In genomic region chr4:88445252-88445651, GRCh38 we compare ENCODE assay signal across 31 cellular contexts.
"Had no signal": no experiment of that assay in that cellular context is flagged by ENCODE, and none has a peak within 500 bp of the region (broad histone marks: within the 10 kb centered on the region; RNA-seq: fewer than 3 reads in every experiment).

No MANE protein-coding gene starts in this region.

- ATAC-seq: activated CD4-positive, alpha-beta T cell treated with anti-CD3 and anti-CD28 coated beads for 36 hours; activated CD8-positive, alpha-beta memory T cell treated with anti-CD3 and anti-CD28 coated beads, Interleukin-2, amount 10 ng/mL, durations not matched to agents 7 days and 5 days; activated CD8-positive, alpha-beta T cell treated with anti-CD3 and anti-CD28 coated beads, Interleukin-2, amount 10 ng/mL, durations not matched to agents 7 days and 5 days; activated naive CD8-positive, alpha-beta T cell treated with anti-CD3 and anti-CD28 coated beads, Interleukin-2, amount 50 U/mL, for 24 hours; body of pancreas; T-cell had no signal

- H3K27me3 Mint-ChIP-seq: activated CD4-positive, alpha-beta memory T cell treated with anti-CD3 and anti-CD28 coated beads for 36 hours; activated CD4-positive, alpha-beta T cell treated with anti-CD3 and anti-CD28 coated beads for 36 hours; activated CD4-positive, alpha-beta T cell treated with anti-CD3 and anti-CD28 coated beads, Interleukin-2, amount 10 ng/mL, durations not matched to agents 24 days and 14 days; activated CD8-positive, alpha-beta memory T cell treated with anti-CD3 and anti-CD28 coated beads, Interleukin-2, amount 10 ng/mL, durations not matched to agents 7 days and 5 days; activated naive CD4-positive, alpha-beta T cell treated with anti-CD3 and anti-CD28 coated beads, Interleukin-2, amount 50 U/mL, for 24 hours; activated naive CD8-positive, alpha-beta T cell treated with anti-CD3 and anti-CD28 coated beads for 36 hours; activated naive CD8-positive, alpha-beta T cell treated with anti-CD3 and anti-CD28 coated beads, Interleukin-2, amount 50 U/mL, for 24 hours; T-cell had no signal

- H3K4me1 Mint-ChIP-seq: activated CD4-positive, alpha-beta T cell treated with anti-CD3 and anti-CD28 coated beads for 36 hours; activated naive CD4-positive, alpha-beta T cell treated with anti-CD3 and anti-CD28 coated beads, Interleukin-2, amount 50 U/mL, for 24 hours; activated naive CD8-positive, alpha-beta T cell treated with anti-CD3 and anti-CD28 coated beads, Interleukin-2, amount 50 U/mL, for 24 hours; T-cell had no signal

- H3K4me1 ChIP-seq: adrenal gland, body of pancreas, colonic mucosa, esophagus muscularis mucosa had no signal

- H3K36me3 ChIP-seq: adrenal gland, cardiac muscle cell, colonic mucosa had no signal

- H3K27me3 ChIP-seq: adrenal gland, body of pancreas, cardiac muscle cell, colonic mucosa, esophagus muscularis mucosa had no signal

- H3K9me3 ChIP-seq: adrenal gland, body of pancreas, colonic mucosa, esophagus muscularis mucosa had no signal

- H3K4me3 ChIP-seq: adrenal gland, body of pancreas, cardiac muscle cell, colonic mucosa, esophagus muscularis mucosa had no signal

- H3K4me3 Mint-ChIP-seq: activated CD4-positive, alpha-beta memory T cell treated with anti-CD3 and anti-CD28 coated beads for 36 hours; activated CD4-positive, alpha-beta T cell treated with anti-CD3 and anti-CD28 coated beads for 36 hours; activated CD4-positive, alpha-beta T cell treated with anti-CD3 and anti-CD28 coated beads, Interleukin-2, amount 10 ng/mL, durations not matched to agents 24 days and 14 days; activated CD8-positive, alpha-beta memory T cell treated with anti-CD3 and anti-CD28 coated beads, Interleukin-2, amount 10 ng/mL, durations not matched to agents 7 days and 5 days; activated CD8-positive, alpha-beta T cell treated with anti-CD3 and anti-CD28 coated beads, Interleukin-2, amount 10 ng/mL, durations not matched to agents 7 days and 5 days; activated naive CD4-positive, alpha-beta T cell treated with anti-CD3 and anti-CD28 coated beads for 36 hours; activated naive CD4-positive, alpha-beta T cell treated with anti-CD3 and anti-CD28 coated beads, Interleukin-2, amount 50 U/mL, for 24 hours; activated naive CD8-positive, alpha-beta T cell treated with anti-CD3 and anti-CD28 coated beads for 36 hours; activated naive CD8-positive, alpha-beta T cell treated with anti-CD3 and anti-CD28 coated beads, Interleukin-2, amount 50 U/mL, for 24 hours; activated T-helper 1 cell treated with anti-CD3 and anti-CD28 coated beads, Interleukin-12 subunit alpha, Interleukin-12 subunit beta, Interleukin-2, Interleukin-4 antibody, amounts not matched to agents 30 ng/mL and 10 ng/mL and 1 ng/mL, durations not matched to agents 14 hours and 24 hours and 36 hours; T-cell had no signal

- DNase-seq: activated CD4-positive, alpha-beta memory T cell treated with anti-CD3 and anti-CD28 coated beads for 36 hours; activated CD4-positive, alpha-beta T cell treated with anti-CD3 and anti-CD28 coated beads for 36 hours; activated CD4-positive, alpha-beta T cell treated with anti-CD3 and anti-CD28 coated beads, Interleukin-2, amount 10 ng/mL, durations not matched to agents 24 days and 14 days; activated CD4-positive, CD25-positive, alpha-beta regulatory T cell; activated CD4-positive, CD25-positive, alpha-beta regulatory T cell treated with anti-CD3 and anti-CD28 coated beads, Interleukin-2, amount 50 U/mL, for 72 hours; activated CD8-positive, alpha-beta memory T cell treated with anti-CD3 and anti-CD28 coated beads, Interleukin-2, amount 10 ng/mL, durations not matched to agents 7 days and 5 days; activated CD8-positive, alpha-beta memory T cell treated with anti-CD3 and anti-CD28 coated beads, Interleukin-2, amount 50 U/mL, for 4 hours; activated CD8-positive, alpha-beta T cell treated with anti-CD3 and anti-CD28 coated beads, Interleukin-2, amount 10 ng/mL, durations not matched to agents 7 days and 5 days; activated effector memory CD4-positive, alpha-beta T cell treated with anti-CD3 and anti-CD28 coated beads, Interleukin-2, amount 50 U/mL, for 16 hours; activated naive CD4-positive, alpha-beta T cell treated with anti-CD3 and anti-CD28 coated beads for 36 hours; activated naive CD8-positive, alpha-beta T cell treated with anti-CD3 and anti-CD28 coated beads for 36 hours; activated naive CD8-positive, alpha-beta T cell treated with anti-CD3 and anti-CD28 coated beads, Interleukin-2, amount 50 U/mL, for 24 hours; activated T-cell treated with anti-CD3 and anti-CD28 coated beads, Interleukin-2, amount 50 U/mL, for 1 hour; activated T-cell treated with anti-CD3 and anti-CD28 coated beads, Interleukin-2, amount 50 U/mL, for 48 hours; adrenal gland; amygdala; aorta; body of pancreas; central memory CD4-positive, alpha-beta T cell; cerebellar nuclear complex; colonic mucosa; effector CD8-positive, alpha-beta T cell; erythroblast; head of caudate nucleus; T-cell; T-helper 2 cell had no signal

- H3K9me3 Mint-ChIP-seq: activated CD4-positive, alpha-beta T cell treated with anti-CD3 and anti-CD28 coated beads, Interleukin-2, amount 10 ng/mL, durations not matched to agents 24 days and 14 days; activated naive CD4-positive, alpha-beta T cell treated with anti-CD3 and anti-CD28 coated beads, Interleukin-2, amount 50 U/mL, for 24 hours; activated naive CD8-positive, alpha-beta T cell treated with anti-CD3 and anti-CD28 coated beads, Interleukin-2, amount 50 U/mL, for 24 hours; T-cell had no signal

- H3K27ac Mint-ChIP-seq: activated CD4-positive, alpha-beta memory T cell treated with anti-CD3 and anti-CD28 coated beads for 36 hours; activated CD4-positive, alpha-beta T cell treated with anti-CD3 and anti-CD28 coated beads for 36 hours; activated CD4-positive, alpha-beta T cell treated with anti-CD3 and anti-CD28 coated beads, Interleukin-2, amount 10 ng/mL, durations not matched to agents 24 days and 14 days; activated CD8-positive, alpha-beta memory T cell treated with anti-CD3 and anti-CD28 coated beads, Interleukin-2, amount 10 ng/mL, durations not matched to agents 7 days and 5 days; activated CD8-positive, alpha-beta T cell treated with anti-CD3 and anti-CD28 coated beads, Interleukin-2, amount 10 ng/mL, durations not matched to agents 7 days and 5 days; activated naive CD4-positive, alpha-beta T cell treated with anti-CD3 and anti-CD28 coated beads for 36 hours; activated naive CD4-positive, alpha-beta T cell treated with anti-CD3 and anti-CD28 coated beads, Interleukin-2, amount 50 U/mL, for 24 hours; activated naive CD8-positive, alpha-beta T cell treated with anti-CD3 and anti-CD28 coated beads for 36 hours; activated naive CD8-positive, alpha-beta T cell treated with anti-CD3 and anti-CD28 coated beads, Interleukin-2, amount 50 U/mL, for 24 hours; activated T-helper 1 cell treated with anti-CD3 and anti-CD28 coated beads, Interleukin-12 subunit alpha, Interleukin-12 subunit beta, Interleukin-2, Interleukin-4 antibody, amounts not matched to agents 30 ng/mL and 10 ng/mL and 1 ng/mL, durations not matched to agents 14 hours and 24 hours and 36 hours; activated T-helper 2 cell treated with anti-CD3 and anti-CD28 coated beads, Interferon-gamma antibody, Interleukin-2, Interleukin-4, amounts not matched to agents 10 μg/mL and 5 μg/mL and 100 μg/mL, durations not matched to agents 14 hours and 24 hours and 36 hours; T-cell had no signal

- H3K27ac ChIP-seq: adrenal gland, body of pancreas, cardiac muscle cell, colonic mucosa, esophagus muscularis mucosa had no signal
